In genomic region chr4:48898733-48899431, GRCh38 we compare ENCODE assay signal across 10 cellular contexts. TPM values are rescaled to one million over a fixed set of nuclear protein-coding genes. Genes with fewer than 3 reads are reported as not detected.
DNase-seq lines count a peak whose midpoint lies in the region; ATAC-seq and TF ChIP-seq lines count a peak whose summit lies in the region.
"Had no signal": no experiment of that assay in that cellular context is flagged by ENCODE, and none has a peak within 500 bp of the region (broad histone marks: within the 10 kb centered on the region; RNA-seq: fewer than 3 reads in every experiment).

No MANE protein-coding gene starts in this region.

- H3K36me3 ChIP-seq in PC-3 (ENCODE audit: low read depth, low read length): peaks cover 23% of the 10 kb centered on the region; the same call in 1 of the 2 replicates
- H3K36me3 ChIP-seq: MG63 had no signal

- no peak for DNase-seq in activated naive CD4-positive, alpha-beta T cell treated with anti-CD3 and anti-CD28 coated beads, Interleukin-2, amount 50 U/mL, for 16 hours
- DNase-seq in effector CD8-positive, alpha-beta T cell (lab: John Stamatoyannopoulos, UW): no peak
- no peak for DNase-seq in PC-3
- DNase-seq: left lung, MG63 had no signal

- no peaks in the 10 kb centered on the region for H3K27me3 Mint-ChIP-seq in activated naive CD4-positive, alpha-beta T cell treated with anti-CD3 and anti-CD28 coated beads, Interleukin-2, amount 50 U/mL, for 24 hours
- H3K27me3 Mint-ChIP-seq in activated T-helper 17 cell treated with anti-CD3 and anti-CD28 coated beads, Interleukin-2, amount 50 U/mL, for 72 hours: no peaks in the 10 kb centered on the region
- H3K27me3 Mint-ChIP-seq in stimulated activated naive CD8-positive, alpha-beta T cell treated with anti-CD3 and anti-CD28 coated beads, Interleukin-15, Interleukin-2, amounts not matched to agents 100 ng/mL and 50 ng/mL, for 24 hours: no peaks in the 10 kb centered on the region

- H3K4me2 ChIP-seq in PC-3 (ENCODE audit: low read length): no peak overlapping the region

- H4K20me1 ChIP-seq in PC-3 (ENCODE audit: low read length): no peaks in the 10 kb centered on the region

- no peaks in the 10 kb centered on the region for H3K9me2 ChIP-seq in PC-3 (replicated peaks; ENCODE audit: low read length)

- no peak for TF ChIP-seq CTCF in PC-3 (conservative IDR thresholded peaks at IDR 0.05; ENCODE audit: low read depth, low read length)

- H3K9ac ChIP-seq in PC-3 (ENCODE audit: low read length): no peak overlapping the region

- no peak overlapping the region for H2AFZ ChIP-seq in PC-3 (ENCODE audit: low read length)

- ATAC-seq in HG03442 (IDR thresholded peaks at IDR 0.05; ENCODE audit: unreplicated experiment) (peak; percentile 77), GM19452 (IDR thresholded peaks at IDR 0.05; ENCODE audit: unreplicated experiment) (no peak), PC-3 (no peak)
- ATAC-seq in activated T-helper 17 cell treated with anti-CD3 and anti-CD28 coated beads, Interleukin-2, amount 50 U/mL, for 72 hours (replicated peaks): peak; percentile 55
- ATAC-seq: left lung had no signal

- peaks cover 55% of the 10 kb centered on the region for H3K4me1 Mint-ChIP-seq in activated naive CD4-positive, alpha-beta T cell treated with anti-CD3 and anti-CD28 coated beads, Interleukin-2, amount 50 U/mL, for 24 hours
- peaks cover 11% of the 10 kb centered on the region for H3K4me1 Mint-ChIP-seq in activated T-helper 17 cell treated with anti-CD3 and anti-CD28 coated beads, Interleukin-2, amount 50 U/mL, for 72 hours
- H3K4me1 Mint-ChIP-seq in stimulated activated naive CD8-positive, alpha-beta T cell treated with anti-CD3 and anti-CD28 coated beads, Interleukin-15, Interleukin-2, amounts not matched to agents 100 ng/mL and 50 ng/mL, for 24 hours (ENCODE audit: low read depth): peaks cover 25% of the 10 kb centered on the region

- no peaks in the 10 kb centered on the region for H3F3A ChIP-seq in PC-3 (ENCODE audit: low read length, unreplicated experiment)

- H3K27ac ChIP-seq in PC-3 (ENCODE audit: low read length): no peak overlapping the region
- H3K27ac ChIP-seq: left lung had no signal

- H3K27me3 ChIP-seq in PC-3 (ENCODE audit: low read length): no peaks in the 10 kb centered on the region
- H3K27me3 ChIP-seq: left lung, MG63 had no signal

- H3K79me2 ChIP-seq in PC-3 (ENCODE audit: low read length): no peaks in the 10 kb centered on the region

- intact Hi-C loops in PC-3 (cut with micrococcal nuclease): no loop called here

- 0 out of 2 replicates have a peak, but pooled peaks cover 8% of the 10 kb centered on the region for H3K4me1 ChIP-seq in PC-3 (ENCODE audit: insufficient read depth, low read length)
- H3K4me1 ChIP-seq: left lung had no signal

- BruUV-seq in PC-3 (replicated peaks; lab: Mats Ljungman, UMichigan): no TSS peak

- peak overlapping the region; percentile 37 for H3K27ac Mint-ChIP-seq in activated naive CD4-positive, alpha-beta T cell treated with anti-CD3 and anti-CD28 coated beads, Interleukin-2, amount 50 U/mL, for 24 hours
- peak overlapping the region; percentile 70 for H3K27ac Mint-ChIP-seq in activated T-helper 17 cell treated with anti-CD3 and anti-CD28 coated beads, Interleukin-2, amount 50 U/mL, for 72 hours
- peak overlapping the region; percentile 77 for H3K27ac Mint-ChIP-seq in stimulated activated naive CD8-positive, alpha-beta T cell treated with anti-CD3 and anti-CD28 coated beads, Interleukin-15, Interleukin-2, amounts not matched to agents 100 ng/mL and 50 ng/mL, for 24 hours

- POLR2A ChIA-PET in PC-3 (lab: Charles Lee; ENCODE audit: unreplicated experiment): no interaction called here

- H3K9me3 ChIP-seq in PC-3 (ENCODE audit: low read length): no peaks in the 10 kb centered on the region
- H3K9me3 ChIP-seq: left lung, MG63 had no signal

- H3K36me3 Mint-ChIP-seq in activated naive CD4-positive, alpha-beta T cell treated with anti-CD3 and anti-CD28 coated beads, Interleukin-2, amount 50 U/mL, for 24 hours: peaks cover 35% of the 10 kb centered on the region
- peaks cover 95% of the 10 kb centered on the region for H3K36me3 Mint-ChIP-seq in activated T-helper 17 cell treated with anti-CD3 and anti-CD28 coated beads, Interleukin-2, amount 50 U/mL, for 72 hours (ENCODE audit: low read depth)
- peaks cover 71% of the 10 kb centered on the region for H3K36me3 Mint-ChIP-seq in stimulated activated naive CD8-positive, alpha-beta T cell treated with anti-CD3 and anti-CD28 coated beads, Interleukin-15, Interleukin-2, amounts not matched to agents 100 ng/mL and 50 ng/mL, for 24 hours (ENCODE audit: low read depth)

- H3K4me3 Mint-ChIP-seq in activated naive CD4-positive, alpha-beta T cell treated with anti-CD3 and anti-CD28 coated beads, Interleukin-2, amount 50 U/mL, for 24 hours: peak overlapping the region; percentile 43
- peak overlapping the region; percentile 39 for H3K4me3 Mint-ChIP-seq in activated T-helper 17 cell treated with anti-CD3 and anti-CD28 coated beads, Interleukin-2, amount 50 U/mL, for 72 hours
- H3K4me3 Mint-ChIP-seq in stimulated activated naive CD8-positive, alpha-beta T cell treated with anti-CD3 and anti-CD28 coated beads, Interleukin-15, Interleukin-2, amounts not matched to agents 100 ng/mL and 50 ng/mL, for 24 hours: peak overlapping the region; percentile 47

- H3K4me3 ChIP-seq in PC-3 (ENCODE audit: low read length): no peak overlapping the region
- H3K4me3 ChIP-seq: left lung, MG63 had no signal

- H3K9me3 Mint-ChIP-seq in activated naive CD4-positive, alpha-beta T cell treated with anti-CD3 and anti-CD28 coated beads, Interleukin-2, amount 50 U/mL, for 24 hours: no peaks in the 10 kb centered on the region
- H3K9me3 Mint-ChIP-seq in activated T-helper 17 cell treated with anti-CD3 and anti-CD28 coated beads, Interleukin-2, amount 50 U/mL, for 72 hours: no peaks in the 10 kb centered on the region
- no peaks in the 10 kb centered on the region for H3K9me3 Mint-ChIP-seq in stimulated activated naive CD8-positive, alpha-beta T cell treated with anti-CD3 and anti-CD28 coated beads, Interleukin-15, Interleukin-2, amounts not matched to agents 100 ng/mL and 50 ng/mL, for 24 hours

- CTCF ChIA-PET in PC-3 (lab: Charles Lee): no interaction called here

RNA-seq across cellular contexts. Expression of gene OCIAD2, which starts 7.7 kb away (rescaled TPM):
- total RNA-seq in activated T-helper 17 cell treated with anti-CD3 and anti-CD28 coated beads, Interleukin-2, amount 50 U/mL, for 72 hours: 10 to 100 TPM; 41.9 to 71.1 TPM
- 169 and 255 TPM in 2 replicates for total RNA-seq in PC-3 (2014; rRNA removed)

Comparison
In these comparisons a context has a peak if more than half of its experiments do, and no peak if none do; other contexts are left out.
1. ATAC-seq: peak in HG03442 (single experiment) and activated T-helper 17 cell treated with anti-CD3 and anti-CD28 coated beads, Interleukin-2, amount 50 U/mL, for 72 hours (single experiment); none in GM19452 (single experiment) and PC-3 (single experiment).
2. Peak in every context shown above with its lines, with median percentiles within 50 percentile points of each other: H3K27ac Mint-ChIP-seq and H3K4me3 Mint-ChIP-seq.